In the genomic region with DNA sequence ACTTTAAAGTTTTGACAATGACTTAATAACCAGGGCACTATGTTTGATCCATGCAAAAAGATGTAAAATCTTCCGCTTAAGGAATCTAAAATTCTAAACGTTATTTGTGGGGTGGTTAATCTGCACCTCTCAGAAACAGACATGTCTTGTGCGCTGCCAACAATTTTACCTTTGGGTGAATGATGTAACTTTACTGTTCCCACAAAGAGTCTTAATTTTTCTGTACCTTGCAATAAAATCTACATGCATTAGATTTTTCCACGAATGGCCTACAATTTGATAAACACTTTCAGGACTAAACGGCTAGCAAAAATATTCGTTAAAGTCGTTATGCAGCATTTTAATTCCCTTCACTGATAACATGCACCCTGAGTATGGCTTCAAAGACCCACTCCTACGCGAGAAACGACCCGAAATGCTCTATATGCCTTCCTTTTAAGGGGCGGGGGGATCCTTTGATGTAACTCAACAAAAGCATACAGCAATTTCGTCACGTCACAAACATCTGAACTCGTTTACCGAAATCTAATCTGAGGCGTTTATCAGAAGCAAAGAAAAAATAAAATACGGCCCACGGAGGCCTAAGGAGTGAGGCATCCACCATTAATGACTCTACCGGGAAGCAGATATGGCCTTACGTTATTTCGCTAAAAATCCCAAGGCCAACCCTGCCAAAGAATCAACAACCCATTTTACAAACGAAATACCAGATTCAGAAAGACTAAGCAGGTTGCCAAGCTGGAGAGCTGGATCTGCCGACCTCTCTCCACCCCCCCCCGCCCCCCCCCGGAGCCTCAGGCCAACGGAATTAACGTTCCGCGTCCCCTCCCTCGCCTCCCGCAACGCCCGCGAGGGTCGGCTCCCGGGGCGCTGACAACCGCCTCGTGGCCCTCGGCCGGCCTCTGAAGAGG, we compare ENCODE assay signal across 8 cellular contexts. TPM values are rescaled to one million over a fixed set of nuclear protein-coding genes. Genes with fewer than 3 reads are reported as not detected.
DNase-seq lines count a peak whose midpoint lies in the region; ATAC-seq and TF ChIP-seq lines count a peak whose summit lies in the region.

No MANE protein-coding gene starts in this region.

- peaks cover 44% of the 10 kb centered on the region for H3K36me3 ChIP-seq in MG63

- H3K9me3 Mint-ChIP-seq in activated naive CD4-positive, alpha-beta T cell treated with anti-CD3 and anti-CD28 coated beads for 36 hours: no peaks in the 10 kb centered on the region
- no peaks in the 10 kb centered on the region for H3K9me3 Mint-ChIP-seq in progenitor cell of endocrine pancreas (ENCODE audit: low read depth)

- CTCF ChIA-PET in activated naive CD4-positive, alpha-beta T cell treated with anti-CD3 and anti-CD28 coated beads for 36 hours (lab: Charles Lee): no interaction called here

- H3K27me3 Mint-ChIP-seq in activated naive CD4-positive, alpha-beta T cell treated with anti-CD3 and anti-CD28 coated beads for 36 hours (ENCODE audit: low read depth): no peaks in the 10 kb centered on the region
- H3K27me3 Mint-ChIP-seq in progenitor cell of endocrine pancreas: no peaks in the 10 kb centered on the region

- ATAC-seq in GM19043 (IDR thresholded peaks at IDR 0.05; ENCODE audit: low read depth, unreplicated experiment) (peak; percentile 18), GM21423 (IDR thresholded peaks at IDR 0.05; ENCODE audit: unreplicated experiment) (no peak)

- DNase-seq in AG10803 (ENCODE audit: low read depth): no peak
- DNase-seq in MG63: no peak
- peak; percentile 15 for DNase-seq in activated naive CD4-positive, alpha-beta T cell treated with anti-CD3 and anti-CD28 coated beads for 36 hours
- peak; percentile 12 for DNase-seq in glomerular endothelial cell (ENCODE audit: extremely low read depth, low read depth, low spot score)
- no peak for DNase-seq in progenitor cell of endocrine pancreas (ENCODE audit: low spot score, unreplicated experiment)
- DNase-seq in HuH-7 (ENCODE audit: low spot score): no peak

- peaks cover 25% of the 10 kb centered on the region for H3K36me3 Mint-ChIP-seq in activated naive CD4-positive, alpha-beta T cell treated with anti-CD3 and anti-CD28 coated beads for 36 hours (ENCODE audit: low read depth)
- peaks cover 11% of the 10 kb centered on the region for H3K36me3 Mint-ChIP-seq in progenitor cell of endocrine pancreas (ENCODE audit: insufficient read depth)

- peaks cover 42% of the 10 kb centered on the region for H3K4me1 Mint-ChIP-seq in activated naive CD4-positive, alpha-beta T cell treated with anti-CD3 and anti-CD28 coated beads for 36 hours (ENCODE audit: low read depth)
- peaks cover 18% of the 10 kb centered on the region for H3K4me1 Mint-ChIP-seq in progenitor cell of endocrine pancreas (ENCODE audit: low read depth)

- intact Hi-C loops in activated naive CD4-positive, alpha-beta T cell treated with anti-CD3 and anti-CD28 coated beads for 36 hours (cut with micrococcal nuclease): loop anchor here (1.0 to 5.0 kb wide), 7 partner anchors 36 to 326 kb away; partner anchors contain the start of genes CCDC125, CCNB1 and CENPH

- no peaks in the 10 kb centered on the region for H3K9me3 ChIP-seq in MG63

- TF ChIP-seq CTCF in AG10803 (conservative IDR thresholded peaks at IDR 0.05; ENCODE audit: low read length): no peak
- TF ChIP-seq CTCF in progenitor cell of endocrine pancreas (IDR thresholded peaks at IDR 0.05; ENCODE audit: unreplicated experiment): no peak

- peak overlapping the region; percentile 96 for H3K4me3 Mint-ChIP-seq in activated naive CD4-positive, alpha-beta T cell treated with anti-CD3 and anti-CD28 coated beads for 36 hours
- H3K4me3 Mint-ChIP-seq in progenitor cell of endocrine pancreas (ENCODE audit: low read depth): peak overlapping the region; percentile 90

- H3K4me3 ChIP-seq in AG10803 (ENCODE audit: low read length) (peak overlapping the region; percentile 96), MG63 (peak overlapping the region; percentile 98)

- no peaks in the 10 kb centered on the region for H3K27me3 ChIP-seq in MG63

- H3K27ac Mint-ChIP-seq in activated naive CD4-positive, alpha-beta T cell treated with anti-CD3 and anti-CD28 coated beads for 36 hours: peak overlapping the region; percentile 96
- peak overlapping the region; percentile 99 for H3K27ac Mint-ChIP-seq in progenitor cell of endocrine pancreas

RNA-seq across cellular contexts. Expression of gene AK6, which starts 0.6 kb away (rescaled TPM):
- total RNA-seq in MG63 (2014; rRNA removed; shearing (Covaris generic); ENCODE audit: low replicate concordance): 35.2 and 49.9 TPM in 2 replicates
- total RNA-seq in activated naive CD4-positive, alpha-beta T cell treated with anti-CD3 and anti-CD28 coated beads for 36 hours: 100 to 1,000 TPM; 102 to 103 TPM
- total RNA-seq in glomerular endothelial cell (18.1 and 21.1 TPM in 2 replicates), progenitor cell of endocrine pancreas (34.0 and 36.1 TPM in 2 replicates)

RNA-seq across cellular contexts. Expression of gene TAF9, which starts 0.6 kb away (rescaled TPM):
- total RNA-seq in MG63 (2014; rRNA removed; shearing (Covaris generic); ENCODE audit: low replicate concordance): 73.7 and 104 TPM in 2 replicates
- 10 to 100 TPM; 74.9 to 79.1 TPM for total RNA-seq in activated naive CD4-positive, alpha-beta T cell treated with anti-CD3 and anti-CD28 coated beads for 36 hours
- total RNA-seq in glomerular endothelial cell (54.3 and 54.9 TPM in 2 replicates), progenitor cell of endocrine pancreas (53.4 and 58.9 TPM in 2 replicates)

RNA-seq across cellular contexts. Expression of gene RAD17, which starts 0.9 kb away (rescaled TPM):
- 2.5 and 12.4 TPM in 2 replicates for total RNA-seq in MG63 (2014; rRNA removed; shearing (Covaris generic); ENCODE audit: low replicate concordance)
- 10 to 100 TPM; 24.1 to 26.2 TPM for total RNA-seq in activated naive CD4-positive, alpha-beta T cell treated with anti-CD3 and anti-CD28 coated beads for 36 hours
- 13.5 and 15.6 TPM in 2 replicates for total RNA-seq in glomerular endothelial cell
- total RNA-seq in progenitor cell of endocrine pancreas: 35.3 and 36.4 TPM in 2 replicates

RNA-seq across cellular contexts. Expression of gene CCDC125, which starts 36.1 kb away (rescaled TPM):
- 2.1 and 5.3 TPM in 2 replicates for total RNA-seq in MG63 (2014; rRNA removed; shearing (Covaris generic); ENCODE audit: low replicate concordance)
- 1 to 10 TPM; 6.1 to 7.5 TPM for total RNA-seq in activated naive CD4-positive, alpha-beta T cell treated with anti-CD3 and anti-CD28 coated beads for 36 hours
- 2.3 and 8.2 TPM in 2 replicates for total RNA-seq in glomerular endothelial cell
- 10.8 and 15.5 TPM in 2 replicates for total RNA-seq in progenitor cell of endocrine pancreas

RNA-seq across cellular contexts. Expression of gene MARVELD2, which starts 46.2 kb away (rescaled TPM):
- not detected in 2 replicates for total RNA-seq in MG63 (2014; rRNA removed; shearing (Covaris generic); ENCODE audit: low replicate concordance)
- under 1 TPM; 0.45 to 0.64 TPM for total RNA-seq in activated naive CD4-positive, alpha-beta T cell treated with anti-CD3 and anti-CD28 coated beads for 36 hours
- total RNA-seq in glomerular endothelial cell: 1.9 and 3.6 TPM in 2 replicates
- 67.0 and 71.6 TPM in 2 replicates for total RNA-seq in progenitor cell of endocrine pancreas

Comparison
In these comparisons a context has a peak if more than half of its experiments do, and no peak if none do; other contexts are left out.
1. DNase-seq: peak in activated naive CD4-positive, alpha-beta T cell treated with anti-CD3 and anti-CD28 coated beads for 36 hours (single experiment) and glomerular endothelial cell (single experiment); none in AG10803 (single experiment), MG63 (single experiment), progenitor cell of endocrine pancreas (single experiment) and HuH-7 (single experiment).